In the genomic region with DNA sequence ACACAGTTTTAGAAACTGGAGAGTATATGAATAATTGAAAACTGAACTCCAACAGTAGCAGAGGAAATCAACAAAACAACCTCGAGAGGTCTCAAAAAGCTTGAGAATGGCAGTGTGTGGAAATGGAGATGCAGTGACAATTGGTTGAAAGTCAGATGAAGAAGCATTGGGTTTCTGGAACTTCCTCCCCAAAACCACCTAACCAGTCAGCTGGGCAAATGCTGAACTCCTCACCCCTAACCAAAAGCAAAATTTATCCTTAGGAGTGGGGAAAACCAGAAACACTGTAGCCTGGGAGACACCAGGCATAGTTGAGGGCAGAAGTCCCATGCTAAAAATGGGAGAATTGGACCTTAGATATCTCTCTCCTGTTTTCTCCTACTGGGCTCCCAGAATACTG, we compare ENCODE assay signal across 24 cellular contexts.
DNase-seq lines count a peak whose midpoint lies in the region; ATAC-seq lines count a peak whose summit lies in the region.
"Had no signal": no experiment of that assay in that cellular context is flagged by ENCODE, and none has a peak within 500 bp of the region (broad histone marks: within the 10 kb centered on the region; RNA-seq: fewer than 3 reads in every experiment).

No MANE protein-coding gene starts in this region.

- H3K36me3 Mint-ChIP-seq in activated T-cell treated with anti-CD3 and anti-CD28 coated beads, Interleukin-2, amount 50 U/mL, for 72 hours (ENCODE audit: insufficient read depth in 2 of 2), result no peaks in the 10 kb centered on the region
- H3K36me3 Mint-ChIP-seq: immature natural killer cell had no signal

- no peaks in the 10 kb centered on the region for H3K9me3 Mint-ChIP-seq in activated T-cell treated with anti-CD3 and anti-CD28 coated beads, Interleukin-2, amount 50 U/mL, for 72 hours
- H3K9me3 Mint-ChIP-seq: activated T-cell treated with anti-CD3 and anti-CD28 coated beads, Interleukin-2, amount 50 U/mL, for 4 hours; central memory CD8-positive, alpha-beta T cell; H9; immature natural killer cell; nephron had no signal

- H3K27ac Mint-ChIP-seq in activated T-cell treated with anti-CD3 and anti-CD28 coated beads, Interleukin-2, amount 50 U/mL, for 72 hours, result no peak overlapping the region
- H3K27ac Mint-ChIP-seq: activated CD4-positive, alpha-beta T cell treated with anti-CD3 and anti-CD28 coated beads for 36 hours; H9; immature natural killer cell; nephron had no signal

- H3K27me3 Mint-ChIP-seq in activated T-cell treated with anti-CD3 and anti-CD28 coated beads, Interleukin-2, amount 50 U/mL, for 72 hours (ENCODE audit: low read depth), result no peaks in the 10 kb centered on the region
- H3K27me3 Mint-ChIP-seq: activated CD4-positive, alpha-beta T cell treated with anti-CD3 and anti-CD28 coated beads for 36 hours; central memory CD8-positive, alpha-beta T cell had no signal

- H3K4me1 Mint-ChIP-seq in activated T-cell treated with anti-CD3 and anti-CD28 coated beads, Interleukin-2, amount 50 U/mL, for 72 hours (ENCODE audit: low read depth), result peaks cover 18% of the 10 kb centered on the region
- H3K4me1 Mint-ChIP-seq: central memory CD8-positive, alpha-beta T cell; nephron had no signal

- no peak for ATAC-seq in activated T-cell treated with anti-CD3 and anti-CD28 coated beads, Interleukin-2, amount 50 U/mL, for 72 hours (replicated peaks in 1 of 2)
- ATAC-seq in GM18868 (IDR thresholded peaks at IDR 0.05; ENCODE audit: unreplicated experiment), result no peak
- ATAC-seq: activated CD4-positive, alpha-beta T cell treated with anti-CD3 and anti-CD28 coated beads for 36 hours; activated T-cell treated with anti-CD3 and anti-CD28 coated beads, Interleukin-2, amount 50 U/mL, for 4 hours; K562; right lobe of liver; Right ventricle myocardium inferior had no signal

- no peak overlapping the region for H3K4me3 Mint-ChIP-seq in activated T-cell treated with anti-CD3 and anti-CD28 coated beads, Interleukin-2, amount 50 U/mL, for 72 hours
- H3K4me3 Mint-ChIP-seq: activated CD4-positive, alpha-beta T cell treated with anti-CD3 and anti-CD28 coated beads for 36 hours; activated T-cell treated with anti-CD3 and anti-CD28 coated beads, Interleukin-2, amount 50 U/mL, for 4 hours; central memory CD8-positive, alpha-beta T cell; H9; immature natural killer cell; nephron had no signal

- peak; percentile 22 for DNase-seq in CD1c-positive myeloid dendritic cell (ENCODE audit: extremely low spot score)
- DNase-seq in LHCN-M2 (ENCODE audit: low read depth), result peak; percentile 45
- DNase-seq in OCI-M1 (lab: John Stamatoyannopoulos, UW), result peak; percentile 15
- DNase-seq in fibroblast of peridontal ligament (ENCODE audit: extremely low read depth), result peak; percentile 13
- DNase-seq in activated T-cell treated with anti-CD3 and anti-CD28 coated beads, Interleukin-2, amount 50 U/mL, for 72 hours, result no peak
- DNase-seq in NCI-H1105 treated with DMSO at 0.1 percent for 48 hours (lab: John Stamatoyannopoulos, UW), result no peak
- DNase-seq in activated CD4-positive, alpha-beta T cell treated with anti-CD3 and anti-CD28 coated beads, Interleukin-2, amount 50 U/mL, for 48 hours, result no peak
- DNase-seq: activated CD4-positive, alpha-beta T cell treated with anti-CD3 and anti-CD28 coated beads for 36 hours; activated naive CD4-positive, alpha-beta T cell treated with anti-CD3 and anti-CD28 coated beads, Interleukin-2, amount 50 U/mL, for 16 hours; activated T-cell treated with anti-CD3 and anti-CD28 coated beads, Interleukin-2, amount 50 U/mL, for 4 hours; foreskin fibroblast; H9; immature natural killer cell; left ventricle myocardium inferior; NCI-H2081 treated with DMSO at 0.1 percent for 48 hours; NCI-H510A; right lobe of liver; stimulated activated CD8-positive, alpha-beta memory T cell treated with anti-CD3 and anti-CD28 coated beads, Interleukin-4, amount 100 ng/mL, for 48 hours; uterus had no signal

Comparison
In these comparisons a context has a peak if more than half of its experiments do, and no peak if none do; other contexts are left out.
1. DNase-seq: peak in CD1c-positive myeloid dendritic cell (single experiment), LHCN-M2 (single experiment), OCI-M1 (single experiment) and fibroblast of peridontal ligament (single experiment); none in activated T-cell treated with anti-CD3 and anti-CD28 coated beads, Interleukin-2, amount 50 U/mL, for 72 hours (0 of 2), NCI-H1105 treated with DMSO at 0.1 percent for 48 hours (single experiment) and activated CD4-positive, alpha-beta T cell treated with anti-CD3 and anti-CD28 coated beads, Interleukin-2, amount 50 U/mL, for 48 hours (0 of 2).